ENCODE assay signal across 8 cellular contexts in genomic region chr3:48595075-48595525, GRCh38. TPM values are rescaled to one million over a fixed set of nuclear protein-coding genes. Genes with fewer than 3 reads are reported as not detected.
A peak's percentile ranks its signal among the peaks of the same experiment; 100 is the strongest.
DNase-seq lines count a peak whose midpoint lies in the region; ATAC-seq, FAIRE-seq and TF ChIP-seq lines count a peak whose summit lies in the region.

TSS of gene COL7A1 (minus strand) at chr3:48595329. CDS start at chr3:48595159, 170 bp downstream.

- peaks cover 31 to 61% of the 10 kb centered on the region in 2 donors for H3K4me1 ChIP-seq in thoracic aorta (ENCODE audit: control insufficient read depth in 1 of 2, low read depth in 2 of 2)

- no peak for TF ChIP-seq CTCF in choroid plexus epithelial cell (conservative IDR thresholded peaks at IDR 0.05; ENCODE audit: low read depth, low read length)
- TF ChIP-seq CTCF in kidney epithelial cell (IDR thresholded peaks at IDR 0.05; ENCODE audit: insufficient read depth, low read length, poor library complexity, severe bottlenecking), result no peak
- no peak for TF ChIP-seq CTCF in thoracic aorta (IDR thresholded peaks at IDR 0.05)

- H3K4me3 ChIP-seq in choroid plexus epithelial cell (ENCODE audit: low read depth, low read length), result peak within 1 kb of the TSS; percentile 63
- H3K4me3 ChIP-seq in kidney epithelial cell (ENCODE audit: low read depth, low read length), result peak within 1 kb of the TSS; percentile 64
- H3K4me3 ChIP-seq in thoracic aorta, result peak within 1 kb of the TSS; percentile 73

- peak; percentile 1 for ATAC-seq in thoracic aorta (ENCODE audit: insufficient number of reproducible peaks, low FRiP score, low read depth)

- DNase-seq in NCI-H748 (lab: John Stamatoyannopoulos, UW; ENCODE audit: unreplicated experiment) (peak; percentile 9), NCI-H748 treated with DMSO at 0.1 percent for 48 hours (lab: John Stamatoyannopoulos, UW) (no peak), choroid plexus epithelial cell (ENCODE audit: low read depth) (no peak), kidney epithelial cell (ENCODE audit: low read depth) (no peak), thoracic aorta (ENCODE audit: low spot score) (no peak), NCI-H1417 treated with DMSO at 0.1 percent for 48 hours (lab: John Stamatoyannopoulos, UW) (no peak), GDM1 (lab: John Stamatoyannopoulos, UW) (no peak), GM12891 (ENCODE audit: insufficient read length, low spot score) (no peak)

- H3K27ac ChIP-seq in thoracic aorta, result peak within 1 kb of the TSS; percentile 30 to 93

- no peaks in the 10 kb centered on the region for H3K9me3 ChIP-seq in thoracic aorta

- H3K36me3 ChIP-seq in kidney epithelial cell (ENCODE audit: control insufficient read depth, insufficient read depth, low read length) (peaks cover 7% of the 10 kb centered on the region), thoracic aorta (peaks cover 2% of the 10 kb centered on the region)

- no peaks in the 10 kb centered on the region for H3K27me3 ChIP-seq in kidney epithelial cell (ENCODE audit: control insufficient read depth, insufficient read depth, low read length)
- H3K27me3 ChIP-seq in thoracic aorta (replicated peaks; ENCODE audit: insufficient read depth), result no peaks in the 10 kb centered on the region

- FAIRE-seq in GM12891 (lab: Jason Lieb, UNC), result no peak

- no peak for TF ChIP-seq POLR2A in GM12891 (IDR thresholded peaks at IDR 0.05; ENCODE audit: low read depth, low read length)

TF ChIP-seq in GM12891, 5 proteins besides CTCF, POLR2A, EP300 and RAD21:
- TF ChIP-seq TAF1 (IDR thresholded peaks at IDR 0.05; ENCODE audit: low read depth, low read length), result no peak
TF ChIP-seq in GM12891: peak in this region for 0.

RNA-seq across cellular contexts. Expression of gene COL7A1, which starts in this region (rescaled TPM):
- total RNA-seq in kidney epithelial cell, result 337 and 348 TPM in 2 replicates
- total RNA-seq in thoracic aorta, result 10 to 100 TPM; 16.4 to 26.7 TPM
- polyA plus RNA-seq in GM12891 (2012; ENCODE audit: low read depth, missing spikeins), result 2.1 TPM

Comparison
In these comparisons a context has a peak if more than half of its experiments do, and no peak if none do; other contexts are left out.
1. RNA of gene COL7A1 (total RNA-seq): 337 to 348 TPM in kidney epithelial cell; 16.4 to 26.7 TPM in thoracic aorta; every median in the first group is over 10 times any median in the second.
2. Peak in every context shown above with its lines, with median percentiles within 50 percentile points of each other: H3K4me3 ChIP-seq.